ENCODE assay signal across 10 cellular contexts in the genomic region with DNA sequence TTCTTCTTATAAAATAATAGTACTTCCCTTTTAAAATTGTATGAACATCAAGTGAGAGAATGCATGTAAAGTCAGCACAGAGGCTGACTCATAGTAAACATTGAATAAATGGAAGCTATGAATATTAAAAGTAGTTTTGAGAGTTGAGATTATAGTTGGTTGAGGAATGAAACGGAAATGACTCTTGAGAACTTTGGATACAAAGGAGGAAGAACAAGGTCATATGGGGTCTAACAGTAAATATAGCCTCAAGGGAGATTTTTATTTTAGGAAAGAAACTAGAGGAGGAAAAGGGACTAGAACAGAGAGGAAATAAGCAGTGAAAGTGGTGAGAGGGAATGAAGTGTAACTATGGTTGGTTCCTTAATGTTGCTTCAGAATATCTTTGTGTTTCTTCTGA.
A peak's percentile ranks its signal among the peaks of the same experiment; 100 is the strongest.
DNase-seq lines count a peak whose midpoint lies in the region; ATAC-seq and TF ChIP-seq lines count a peak whose summit lies in the region.
"Had no signal": no experiment of that assay in that cellular context is flagged by ENCODE, and none has a peak within 500 bp of the region (broad histone marks: within the 10 kb centered on the region; RNA-seq: fewer than 3 reads in every experiment).

No MANE protein-coding gene starts in this region.

- no peaks in the 10 kb centered on the region for H3K27me3 Mint-ChIP-seq in activated CD4-positive, alpha-beta memory T cell treated with anti-CD3 and anti-CD28 coated beads, Interleukin-2, amount 10 ng/mL, durations not matched to agents 7 days and 5 days
- no peaks in the 10 kb centered on the region for H3K27me3 Mint-ChIP-seq in activated T-helper 17 cell treated with anti-CD3 and anti-CD28 coated beads, Interleukin-2, amount 50 U/mL, for 72 hours

- no peak overlapping the region for H3K27ac Mint-ChIP-seq in activated CD4-positive, alpha-beta memory T cell treated with anti-CD3 and anti-CD28 coated beads, Interleukin-2, amount 10 ng/mL, durations not matched to agents 7 days and 5 days
- H3K27ac Mint-ChIP-seq in activated T-helper 17 cell treated with anti-CD3 and anti-CD28 coated beads, Interleukin-2, amount 50 U/mL, for 72 hours: no peak overlapping the region

- H3K4me2 ChIP-seq in BLaER1 treated with 17β-estradiol and CSF1 and Interleukin-3, amounts not matched to agents 10 nM and 100 nM: peak overlapping the region; percentile 66 to 99 (median 83)

- H3K4me1 ChIP-seq in BLaER1 treated with 17β-estradiol and CSF1 and Interleukin-3, amounts not matched to agents 10 nM and 100 nM: peaks cover 57 to 94% (median 78%) of the 10 kb centered on the region in 10 experiments

- H4K20me1 ChIP-seq in BLaER1 treated with 17β-estradiol and CSF1 and Interleukin-3, amounts not matched to agents 10 nM and 100 nM: peaks cover 0 to 99% (median 9%) of the 10 kb centered on the region in 11 experiments; a peak in 10 of 22 replicates

- TF ChIP-seq CTCF in cardiac fibroblast (IDR thresholded peaks at IDR 0.05; ENCODE audit: low read depth, low read length): no peak

- H3K4me3 ChIP-seq in BLaER1 treated with 17β-estradiol and CSF1 and Interleukin-3, amounts not matched to agents 10 nM and 100 nM: peak overlapping the region in 9 of 10 experiments; percentile 6 to 37 (median 20); a peak in 9 of 20 replicates
- no peak overlapping the region for H3K4me3 ChIP-seq in cardiac fibroblast (replicated peaks in 1 of 2; ENCODE audit: low read depth in 2 of 2, low read length in 2 of 2)

- H3K36me3 ChIP-seq in BLaER1 treated with 17β-estradiol and CSF1 and Interleukin-3, amounts not matched to agents 10 nM and 100 nM: peaks cover 26 to 69% (median 46%) of the 10 kb centered on the region in 11 experiments; a peak in 21 of 22 replicates

- H3K9me3 ChIP-seq in BLaER1 treated with 17β-estradiol and CSF1 and Interleukin-3, amounts not matched to agents 10 nM and 100 nM (replicated peaks in 1 of 11): peaks cover 0 to 7% (median 0%) of the 10 kb centered on the region in 11 experiments; a peak in 4 of 22 replicates

- H3K9me3 Mint-ChIP-seq in activated CD4-positive, alpha-beta memory T cell treated with anti-CD3 and anti-CD28 coated beads, Interleukin-2, amount 10 ng/mL, durations not matched to agents 7 days and 5 days: no peaks in the 10 kb centered on the region
- H3K9me3 Mint-ChIP-seq in activated T-helper 17 cell treated with anti-CD3 and anti-CD28 coated beads, Interleukin-2, amount 50 U/mL, for 72 hours: no peaks in the 10 kb centered on the region

- peak overlapping the region; percentile 46 to 84 (median 81); a peak in 21 of 22 replicates for H3K27ac ChIP-seq in BLaER1 treated with 17β-estradiol and CSF1 and Interleukin-3, amounts not matched to agents 10 nM and 100 nM

- ATAC-seq in HG03159 (IDR thresholded peaks at IDR 0.05; ENCODE audit: unreplicated experiment): peak; percentile 58
- ATAC-seq in activated T-helper 17 cell treated with anti-CD3 and anti-CD28 coated beads, Interleukin-2, amount 50 U/mL, for 72 hours (replicated peaks): no peak
- ATAC-seq: HCT116 had no signal

- DNase-seq in cardiac fibroblast (ENCODE audit: low read depth in 2 of 2) (peak; percentile 54 to 76), medulla oblongata (ENCODE audit: extremely low spot score) (peak; percentile 71), AG20443 (ENCODE audit: low spot score) (no peak), activated gamma-delta T cell (lab: John Stamatoyannopoulos, UW) (no peak)
- no peak for DNase-seq in activated CD4-positive, alpha-beta memory T cell treated with anti-CD3 and anti-CD28 coated beads, Interleukin-2, amount 10 ng/mL, durations not matched to agents 7 days and 5 days
- DNase-seq: NCI-H524 treated with DMSO at 0.1 percent for 48 hours had no signal

- H3K4me1 Mint-ChIP-seq in activated CD4-positive, alpha-beta memory T cell treated with anti-CD3 and anti-CD28 coated beads, Interleukin-2, amount 10 ng/mL, durations not matched to agents 7 days and 5 days: no peaks in the 10 kb centered on the region
- no peaks in the 10 kb centered on the region for H3K4me1 Mint-ChIP-seq in activated T-helper 17 cell treated with anti-CD3 and anti-CD28 coated beads, Interleukin-2, amount 50 U/mL, for 72 hours

- H3K4me3 Mint-ChIP-seq in activated CD4-positive, alpha-beta memory T cell treated with anti-CD3 and anti-CD28 coated beads, Interleukin-2, amount 10 ng/mL, durations not matched to agents 7 days and 5 days: no peak overlapping the region
- H3K4me3 Mint-ChIP-seq in activated T-helper 17 cell treated with anti-CD3 and anti-CD28 coated beads, Interleukin-2, amount 50 U/mL, for 72 hours: no peak overlapping the region

- POLR2A ChIA-PET in activated CD4-positive, alpha-beta memory T cell treated with anti-CD3 and anti-CD28 coated beads, Interleukin-2, amount 10 ng/mL, durations not matched to agents 7 days and 5 days (lab: Charles Lee): no interaction called here

- H3K9ac ChIP-seq in BLaER1 treated with 17β-estradiol and CSF1 and Interleukin-3, amounts not matched to agents 10 nM and 100 nM: peak overlapping the region; percentile 45 to 71 (median 64); a peak in 19 of 22 replicates

- no peaks in the 10 kb centered on the region for H3K27me3 ChIP-seq in BLaER1 treated with 17β-estradiol and CSF1 and Interleukin-3, amounts not matched to agents 10 nM and 100 nM

- CTCF ChIA-PET in activated CD4-positive, alpha-beta memory T cell treated with anti-CD3 and anti-CD28 coated beads, Interleukin-2, amount 10 ng/mL, durations not matched to agents 7 days and 5 days (lab: Charles Lee): no interaction called here

- no peaks in the 10 kb centered on the region for H3K36me3 Mint-ChIP-seq in activated CD4-positive, alpha-beta memory T cell treated with anti-CD3 and anti-CD28 coated beads, Interleukin-2, amount 10 ng/mL, durations not matched to agents 7 days and 5 days (ENCODE audit: low read depth)
- H3K36me3 Mint-ChIP-seq in activated T-helper 17 cell treated with anti-CD3 and anti-CD28 coated beads, Interleukin-2, amount 50 U/mL, for 72 hours (ENCODE audit: low read depth): peaks cover 7% of the 10 kb centered on the region

Comparison
In these comparisons a context has a peak if more than half of its experiments do, and no peak if none do; other contexts are left out.
1. H3K4me3 ChIP-seq: peak in BLaER1 treated with 17β-estradiol and CSF1 and Interleukin-3, amounts not matched to agents 10 nM and 100 nM (9 of 10); none in cardiac fibroblast (0 of 2).
2. DNase-seq: peak in cardiac fibroblast (2 of 2) and medulla oblongata (single experiment); none in AG20443 (single experiment), activated gamma-delta T cell (single experiment) and activated CD4-positive, alpha-beta memory T cell treated with anti-CD3 and anti-CD28 coated beads, Interleukin-2, amount 10 ng/mL, durations not matched to agents 7 days and 5 days (single experiment).